In genomic region chr15:36449662-36450145, GRCh38 we compare ENCODE assay signal across 1 cellular context.
TF ChIP-seq lines count a peak whose summit lies in the region.

No MANE protein-coding gene starts in this region.

TF ChIP-seq in K562, 482 proteins besides CTCF, POLR2A, EP300 and RAD21 (continued from another document):
- TF ChIP-seq RFX5 (IDR thresholded peaks at IDR 0.05; ENCODE audit: low read depth, low read length) (peak; percentile 74), THRAP3 (IDR thresholded peaks at IDR 0.05; ENCODE audit: borderline replicate concordance) (no peak), CHD2 (IDR thresholded peaks at IDR 0.05; ENCODE audit: low read depth, low read length) (no peak), NFRKB (IDR thresholded peaks at IDR 0.05; ENCODE audit: low read depth) (0 out of 2 replicates have a peak, but pooled peaks have one; percentile 31), PBX2 (CRISPR knock-in tag; IDR thresholded peaks at IDR 0.05; ENCODE audit: low read depth) (no peak), PBX2 (tag; conservative IDR thresholded peaks at IDR 0.05; ENCODE audit: low read depth) (0 out of 2 replicates have a peak, but pooled peaks have one; percentile 7), MYBL2 (IDR thresholded peaks at IDR 0.05; ENCODE audit: low read depth) (peak; percentile 23; the same call in 1 of the 2 replicates), MYBL2 (CRISPR knock-in tag; IDR thresholded peaks at IDR 0.05; ENCODE audit: borderline replicate concordance) (no peak), POLR2B (IDR thresholded peaks at IDR 0.05; ENCODE audit: low read depth, partially characterized antibody) (no peak), JUND (IDR thresholded peaks at IDR 0.05; ENCODE audit: borderline replicate concordance, low read depth, low read length) (no peak), JUND (tag; IDR thresholded peaks at IDR 0.05; ENCODE audit: borderline replicate concordance, low read depth, low read length) (peak; percentile 29; the same call in 1 of the 3 replicates), ZBTB40 (IDR thresholded peaks at IDR 0.05) (peak; percentile 91), ZBTB40 (CRISPR knock-in tag; IDR thresholded peaks at IDR 0.05) (peak; percentile 82), ZNF212 (CRISPR knock-in tag; IDR thresholded peaks at IDR 0.05) (no peak), E2F6 (IDR thresholded peaks at IDR 0.05; ENCODE audit: borderline replicate concordance in 1 of 2, extremely low read depth in 1 of 2, insufficient read depth in 1 of 2, insufficient read length in 1 of 2, low read depth in 1 of 2, low read length in 1 of 2, poor library complexity in 1 of 2, severe bottlenecking in 1 of 2) (peak in 1 of 2 experiments; percentile 48), MYC (IDR thresholded peaks at IDR 0.05; ENCODE audit: low read depth, low read length) (no peak), MYC (CRISPR knock-in tag; IDR thresholded peaks at IDR 0.05; ENCODE audit: borderline replicate concordance, low read depth) (no peak), ZNF592 (IDR thresholded peaks at IDR 0.05) (peak; percentile 88), STAT5A (IDR thresholded peaks at IDR 0.05; ENCODE audit: borderline replicate concordance, low read length) (no peak), PRMT5 (CRISPR knock-in tag; IDR thresholded peaks at IDR 0.05) (no peak), FOSL1 (tag; conservative IDR thresholded peaks at IDR 0.05) (peak; percentile 72), CREB3 (tag; conservative IDR thresholded peaks at IDR 0.05; ENCODE audit: low read depth) (0 out of 2 replicates have a peak, but pooled peaks have one; percentile 55)
